ENCODE assay signal across 8 cellular contexts in genomic region chr3:13648060-13648743, GRCh38.
A peak's percentile ranks its signal among the peaks of the same experiment; 100 is the strongest.
DNase-seq lines count a peak whose midpoint lies in the region; ATAC-seq and TF ChIP-seq lines count a peak whose summit lies in the region.

No MANE protein-coding gene starts in this region.

- intact Hi-C loops in prostate gland (cut with DNase I): no loop called here
- intact Hi-C loops in uterus (cut with DNase I; ENCODE audit: low total_unique reads): loop anchor here (5.0 kb wide), 1 partner anchor 151 kb away; no protein-coding TSS in a partner anchor

- CTCF ChIA-PET in AG04450 (lab: Charles Lee): interaction anchor here (0.5 to 21.5 kb wide), 37 partner anchors 10 to 1689 kb away, joined by 3 to 695 read pairs (median 4); partner anchors contain the start of gene HDAC11

- H3K9me3 Mint-ChIP-seq in activated naive CD8-positive, alpha-beta T cell treated with anti-CD3 and anti-CD28 coated beads for 36 hours: no peaks in the 10 kb centered on the region

- TF ChIP-seq POLR2A in prostate gland (IDR thresholded peaks at IDR 0.05) (no peak), uterus (IDR thresholded peaks at IDR 0.05) (no peak)

- TF ChIP-seq CTCF in AG04450 (IDR thresholded peaks at IDR 0.05; ENCODE audit: low read depth, low read length): peak; percentile 100
- TF ChIP-seq CTCF in cardiac muscle cell (IDR thresholded peaks at IDR 0.05; ENCODE audit: low read depth, low read length): peak; percentile 98
- peak; percentile 96 to 98 (median 98) for TF ChIP-seq CTCF in prostate gland (IDR thresholded peaks at IDR 0.05)
- peak; percentile 84 to 96 (median 96) for TF ChIP-seq CTCF in uterus (IDR thresholded peaks at IDR 0.05)

- H3K4me3 ChIP-seq in AG04450 (ENCODE audit: low read depth, low read length) (no peak overlapping the region), cardiac muscle cell (no peak overlapping the region), prostate gland (no peak overlapping the region), uterus (no peak overlapping the region)

- H3K9me3 ChIP-seq in AG04450 (ENCODE audit: control insufficient read depth, insufficient read depth, low read length) (no peaks in the 10 kb centered on the region), cardiac muscle cell (ENCODE audit: low read depth) (no peaks in the 10 kb centered on the region), prostate gland (no peaks in the 10 kb centered on the region), uterus (no peaks in the 10 kb centered on the region)

- H3K36me3 ChIP-seq in cardiac muscle cell (no peaks in the 10 kb centered on the region), prostate gland (no peaks in the 10 kb centered on the region), uterus (no peaks in the 10 kb centered on the region)

- H3K4me1 Mint-ChIP-seq in activated naive CD8-positive, alpha-beta T cell treated with anti-CD3 and anti-CD28 coated beads for 36 hours: peaks cover 18% of the 10 kb centered on the region

- peaks cover 24% of the 10 kb centered on the region for H3K27me3 Mint-ChIP-seq in activated naive CD8-positive, alpha-beta T cell treated with anti-CD3 and anti-CD28 coated beads for 36 hours

- DNase-seq in AG04450 (ENCODE audit: low read depth, low spot score): peak; percentile 58
- DNase-seq in Kasumi-1 (lab: John Stamatoyannopoulos, UW): peak; percentile 64 to 65
- peak; percentile 38 for DNase-seq in SKM-1 (lab: John Stamatoyannopoulos, UW; ENCODE audit: unreplicated experiment)
- peak; percentile 79 for DNase-seq in activated naive CD8-positive, alpha-beta T cell treated with anti-CD3 and anti-CD28 coated beads for 36 hours
- DNase-seq in cardiac muscle cell (ENCODE audit: low read depth in 1 of 2, low spot score in 1 of 2): peak; percentile 87
- peak; percentile 79 for DNase-seq in prostate gland (ENCODE audit: low spot score)
- peak; percentile 70 to 85 for DNase-seq in uterus

- H3K27me3 ChIP-seq in AG04450 (ENCODE audit: control insufficient read depth, insufficient read depth, low read length) (peaks cover 10% of the 10 kb centered on the region), cardiac muscle cell (no peaks in the 10 kb centered on the region), prostate gland (replicated peaks; ENCODE audit: insufficient read depth) (no peaks in the 10 kb centered on the region), uterus (no peaks in the 10 kb centered on the region)

- H3K4me3 Mint-ChIP-seq in activated naive CD8-positive, alpha-beta T cell treated with anti-CD3 and anti-CD28 coated beads for 36 hours: no peak overlapping the region

- POLR2A ChIA-PET in AG04450 (lab: Yijun Ruan, JAX): interaction anchor here (0.9 to 1.2 kb wide), 2 partner anchors 152 to 154 kb away, joined by 3 to 9 read pairs; no protein-coding TSS in a partner anchor

- H3K36me3 Mint-ChIP-seq in activated naive CD8-positive, alpha-beta T cell treated with anti-CD3 and anti-CD28 coated beads for 36 hours: no peaks in the 10 kb centered on the region

- H3K27ac Mint-ChIP-seq in activated naive CD8-positive, alpha-beta T cell treated with anti-CD3 and anti-CD28 coated beads for 36 hours: no peak overlapping the region

- no peaks in the 10 kb centered on the region for H3K4me1 ChIP-seq in cardiac muscle cell (ENCODE audit: low read depth)
- no peaks in the 10 kb centered on the region for H3K4me1 ChIP-seq in prostate gland (replicated peaks)
- peaks cover 0 to 9% of the 10 kb centered on the region in 2 donors for H3K4me1 ChIP-seq in uterus

- WGBS in prostate gland: 4% methylated on average over 15 of the region's 16 CpGs

- ATAC-seq in GM18498 (IDR thresholded peaks at IDR 0.05; ENCODE audit: unreplicated experiment): peak; percentile 64

- H3K27ac ChIP-seq in AG04450 (ENCODE audit: low read depth, low read length): no peak overlapping the region
- no peak overlapping the region for H3K27ac ChIP-seq in cardiac muscle cell
- no peak overlapping the region for H3K27ac ChIP-seq in prostate gland
- H3K27ac ChIP-seq in uterus: no peak overlapping the region
